ENCODE assay signal across 8 cellular contexts in genomic region chr19:47697863-47698609, GRCh38. TPM values are rescaled to one million over a fixed set of nuclear protein-coding genes. Genes with fewer than 3 reads are reported as not detected.
DNase-seq lines count a peak whose midpoint lies in the region; ATAC-seq and TF ChIP-seq lines count a peak whose summit lies in the region.

No MANE protein-coding gene starts in this region.

- H3K4me1 ChIP-seq in right lobe of liver, result peaks cover 0 to 5% (median 0%) of the 10 kb centered on the region in 4 donors

- no peak overlapping the region for H3K27ac Mint-ChIP-seq in activated CD4-positive, alpha-beta T cell treated with anti-CD3 and anti-CD28 coated beads, Interleukin-2, amount 10 ng/mL, durations not matched to agents 24 days and 14 days

- no peaks in the 10 kb centered on the region for H3K9me3 ChIP-seq in right lobe of liver

- H3K4me3 ChIP-seq in AG10803 (ENCODE audit: low read length) (no peak overlapping the region), right lobe of liver (no peak overlapping the region)

- H3K36me3 ChIP-seq in right lobe of liver, result peaks cover 0 to 41% (median 4%) of the 10 kb centered on the region in 4 donors

- peak; percentile 81 for DNase-seq in AG10803 (ENCODE audit: low read depth)
- DNase-seq in NCI-H510A treated with DMSO at 0.1 percent for 48 hours (lab: John Stamatoyannopoulos, UW), result peak; percentile 77
- DNase-seq in activated CD4-positive, alpha-beta T cell treated with anti-CD3 and anti-CD28 coated beads, Interleukin-2, amount 10 ng/mL, durations not matched to agents 24 days and 14 days, result peak; percentile 87
- peak; percentile 87 for DNase-seq in ecto neural progenitor cell (ENCODE audit: low spot score)
- peak; percentile 72 to 77 (median 75) for DNase-seq in right lobe of liver
- DNase-seq in stimulated activated CD4-positive, alpha-beta T cell treated with anti-CD3 and anti-CD28 coated beads, Interleukin-2, amount 100 ng/mL, for 48 hours, result peak; percentile 53 to 56

- H3K27me3 Mint-ChIP-seq in activated CD4-positive, alpha-beta T cell treated with anti-CD3 and anti-CD28 coated beads, Interleukin-2, amount 10 ng/mL, durations not matched to agents 24 days and 14 days, result no peaks in the 10 kb centered on the region

- H3K4me1 Mint-ChIP-seq in activated CD4-positive, alpha-beta T cell treated with anti-CD3 and anti-CD28 coated beads, Interleukin-2, amount 10 ng/mL, durations not matched to agents 24 days and 14 days, result no peaks in the 10 kb centered on the region

- intact Hi-C loops in activated CD4-positive, alpha-beta T cell treated with anti-CD3 and anti-CD28 coated beads, Interleukin-2, amount 10 ng/mL, durations not matched to agents 24 days and 14 days (cut with micrococcal nuclease), result loop anchor here (1.0 to 5.0 kb wide), 2 partner anchors 96 to 262 kb away; no protein-coding TSS in a partner anchor
- intact Hi-C loops in right lobe of liver (cut with DNase I), result loop anchor here (5.0 to 10.0 kb wide), 3 partner anchors 163 to 261 kb away; no protein-coding TSS in a partner anchor

- no peak for TF ChIP-seq POLR2A in right lobe of liver (IDR thresholded peaks at IDR 0.05)

- H3K36me3 Mint-ChIP-seq in activated CD4-positive, alpha-beta T cell treated with anti-CD3 and anti-CD28 coated beads, Interleukin-2, amount 10 ng/mL, durations not matched to agents 24 days and 14 days (ENCODE audit: low read depth), result peaks cover 15% of the 10 kb centered on the region

- ATAC-seq in GM21576 (IDR thresholded peaks at IDR 0.05; ENCODE audit: unreplicated experiment), result peak; percentile 47
- ATAC-seq in right lobe of liver, result peak; percentile 88 to 97 (median 94)
- no peak for ATAC-seq in GM19463 (IDR thresholded peaks at IDR 0.05; ENCODE audit: unreplicated experiment)

- peak overlapping the region in 1 of 3 donors; percentile 24 for H3K27ac ChIP-seq in right lobe of liver

- peak; percentile 100 for TF ChIP-seq CTCF in AG10803 (conservative IDR thresholded peaks at IDR 0.05; ENCODE audit: low read length)
- peak; percentile 95 to 98 (median 98) for TF ChIP-seq CTCF in right lobe of liver (IDR thresholded peaks at IDR 0.05)

- H3K27me3 ChIP-seq in right lobe of liver, result no peaks in the 10 kb centered on the region

- no peak overlapping the region for H3K4me3 Mint-ChIP-seq in activated CD4-positive, alpha-beta T cell treated with anti-CD3 and anti-CD28 coated beads, Interleukin-2, amount 10 ng/mL, durations not matched to agents 24 days and 14 days

- no peaks in the 10 kb centered on the region for H3K9me3 Mint-ChIP-seq in activated CD4-positive, alpha-beta T cell treated with anti-CD3 and anti-CD28 coated beads, Interleukin-2, amount 10 ng/mL, durations not matched to agents 24 days and 14 days

- WGBS in right lobe of liver (ENCODE audit: insufficient coverage, low coverage, low lambda C conversion rate, missing lambda C conversion rate), result 48% methylated on average over 9 of the region's 21 CpGs

RNA-seq across cellular contexts. Expression of gene EHD2, which starts 15.2 kb away (rescaled TPM):
- total RNA-seq in activated CD4-positive, alpha-beta T cell treated with anti-CD3 and anti-CD28 coated beads, Interleukin-2, amount 10 ng/mL, durations not matched to agents 24 days and 14 days, result 0.49 and 1.2 TPM in 2 replicates
- total RNA-seq in right lobe of liver, result 10 to 100 TPM in 3 of 6 experiments, 1 to 10 TPM in 3; 3.6 to 20.2 (median 12.8) TPM

RNA-seq across cellular contexts. Expression of gene NOP53, which starts 47.3 kb away (rescaled TPM):
- total RNA-seq in activated CD4-positive, alpha-beta T cell treated with anti-CD3 and anti-CD28 coated beads, Interleukin-2, amount 10 ng/mL, durations not matched to agents 24 days and 14 days, result 222 and 230 TPM in 2 replicates
- 100 to 1,000 TPM in 1 of 6 experiments, 10 to 100 TPM in 5; 73.6 to 105 (median 79.4) TPM for total RNA-seq in right lobe of liver
